In the genomic region with DNA sequence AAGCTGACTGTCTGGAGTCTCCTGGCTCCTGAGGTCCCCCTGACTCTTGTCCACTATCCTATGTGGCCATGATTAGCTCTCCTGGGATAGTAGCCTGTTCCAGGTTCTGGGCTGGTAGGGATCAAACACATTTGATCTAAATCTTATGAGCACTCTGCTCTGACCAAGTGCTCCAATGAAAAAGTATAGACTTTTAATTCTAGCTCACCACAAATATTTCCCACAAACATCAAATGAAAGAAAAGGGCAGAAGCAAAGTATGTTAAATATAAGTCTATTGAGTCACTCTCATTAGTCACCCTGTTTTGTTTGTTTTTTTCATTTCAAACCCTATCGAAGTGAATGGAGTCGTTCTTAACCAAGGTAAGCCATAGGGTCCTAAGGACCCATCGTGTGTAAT, we compare ENCODE assay signal across 2 cellular contexts.
A peak's percentile ranks its signal among the peaks of the same experiment; 100 is the strongest.
TF ChIP-seq lines count a peak whose summit lies in the region.

No MANE protein-coding gene starts in this region.

TF ChIP-seq in HepG2, 621 proteins besides CTCF, POLR2A, EP300 and RAD21:
- TF ChIP-seq, protein P1, sequence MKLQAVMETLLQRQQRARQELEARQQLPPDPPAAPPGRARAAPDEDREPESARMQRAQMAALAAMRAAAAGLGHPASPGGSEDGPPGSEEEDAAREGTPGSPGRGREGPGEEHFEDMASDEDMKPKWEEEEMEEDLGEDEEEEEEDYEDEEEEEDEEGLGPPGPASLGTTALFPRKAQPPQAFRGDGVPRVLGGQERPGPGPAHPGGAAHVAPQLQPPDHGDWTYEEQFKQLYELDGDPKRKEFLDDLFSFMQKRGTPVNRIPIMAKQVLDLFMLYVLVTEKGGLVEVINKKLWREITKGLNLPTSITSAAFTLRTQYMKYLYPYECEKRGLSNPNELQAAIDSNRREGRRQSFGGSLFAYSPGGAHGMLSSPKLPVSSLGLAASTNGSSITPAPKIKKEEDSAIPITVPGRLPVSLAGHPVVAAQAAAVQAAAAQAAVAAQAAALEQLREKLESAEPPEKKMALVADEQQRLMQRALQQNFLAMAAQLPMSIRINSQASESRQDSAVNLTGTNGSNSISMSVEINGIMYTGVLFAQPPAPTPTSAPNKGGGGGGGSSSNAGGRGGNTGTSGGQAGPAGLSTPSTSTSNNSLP (IDR thresholded peaks at IDR 0.05; ENCODE audit: low read depth, low read length), result peak; percentile 27; the same call in 1 of the 2 replicates
- no peak for TF ChIP-seq TOPORS (CRISPR knock-in tag; IDR thresholded peaks at IDR 0.05)

TF ChIP-seq in SK-N-SH, 30 proteins besides CTCF, POLR2A, EP300 and RAD21:
- TF ChIP-seq GABPA (IDR thresholded peaks at IDR 0.05; ENCODE audit: low read depth), result no peak
- peak; percentile 35 for TF ChIP-seq JUND (IDR thresholded peaks at IDR 0.05)
- TF ChIP-seq FOSL2 (IDR thresholded peaks at IDR 0.05; ENCODE audit: borderline replicate concordance, low read depth), result peak; percentile 67
